Comparison of ENCODE assay signal across 20 cellular contexts in genomic region chr2:143702931-143703330, GRCh38.
"Had no signal": no experiment of that assay in that cellular context is flagged by ENCODE, and none has a peak within 500 bp of the region (broad histone marks: within the 10 kb centered on the region; RNA-seq: fewer than 3 reads in every experiment).

No MANE protein-coding gene starts in this region.

- DNase-seq: activated B cell treated with CpG ODN at 0.5 μM for 24 hours; activated CD4-positive, alpha-beta memory T cell treated with anti-CD3 and anti-CD28 coated beads for 36 hours; activated CD4-positive, alpha-beta T cell treated with anti-CD3 and anti-CD28 coated beads, Interleukin-2, amount 10 ng/mL, durations not matched to agents 7 days and 5 days; activated CD8-positive, alpha-beta memory T cell treated with anti-CD3 and anti-CD28 coated beads, Interleukin-2, amount 50 U/mL, for 4 hours; activated effector memory CD4-positive, alpha-beta T cell treated with anti-CD3 and anti-CD28 coated beads, Interleukin-2, amount 50 U/mL, for 16 hours; activated naive CD4-positive, alpha-beta T cell treated with Interleukin-2 at 50 U/mL for 16 hours; adrenal gland; anterior cingulate cortex; Karpas-422; MM.1S; NCI-H1105; NCI-H1436 treated with DMSO at 0.1 percent for 48 hours; NCI-H187; NCI-H2081; NCI-H524; SIG-M5; T-helper 2 cell; T1000 had no signal

- H3K4me1 Mint-ChIP-seq: activated B cell treated with CpG ODN at 0.5 μM for 24 hours had no signal

- H3K4me3 Mint-ChIP-seq: activated B cell treated with CpG ODN at 0.5 μM for 24 hours; activated CD4-positive, alpha-beta memory T cell treated with anti-CD3 and anti-CD28 coated beads for 36 hours; activated CD4-positive, alpha-beta T cell treated with anti-CD3 and anti-CD28 coated beads, Interleukin-2, amount 10 ng/mL, durations not matched to agents 7 days and 5 days; activated T-helper 1 cell treated with anti-CD3 and anti-CD28 coated beads, Interleukin-12 subunit alpha, Interleukin-12 subunit beta, Interleukin-2, Interleukin-4 antibody, amounts not matched to agents 30 ng/mL and 10 ng/mL and 1 ng/mL, durations not matched to agents 14 hours and 24 hours and 36 hours had no signal

- H3K27me3 Mint-ChIP-seq: activated B cell treated with CpG ODN at 0.5 μM for 24 hours; activated CD4-positive, alpha-beta memory T cell treated with anti-CD3 and anti-CD28 coated beads for 36 hours; activated CD4-positive, alpha-beta T cell treated with anti-CD3 and anti-CD28 coated beads, Interleukin-2, amount 10 ng/mL, durations not matched to agents 7 days and 5 days had no signal

- H3K27ac Mint-ChIP-seq: activated B cell treated with CpG ODN at 0.5 μM for 24 hours; activated CD4-positive, alpha-beta memory T cell treated with anti-CD3 and anti-CD28 coated beads for 36 hours; activated CD4-positive, alpha-beta T cell treated with anti-CD3 and anti-CD28 coated beads, Interleukin-2, amount 10 ng/mL, durations not matched to agents 7 days and 5 days; activated naive CD4-positive, alpha-beta T cell treated with anti-CD3 and anti-CD28 coated beads, Interleukin-2, amount 50 U/mL, for 72 hours; activated T-helper 1 cell treated with anti-CD3 and anti-CD28 coated beads, Interleukin-12 subunit alpha, Interleukin-12 subunit beta, Interleukin-2, Interleukin-4 antibody, amounts not matched to agents 30 ng/mL and 10 ng/mL and 1 ng/mL, durations not matched to agents 14 hours and 24 hours and 36 hours had no signal

- ATAC-seq: activated naive CD4-positive, alpha-beta T cell treated with anti-CD3 and anti-CD28 coated beads, Interleukin-2, amount 50 U/mL, for 72 hours had no signal

- H3K9me3 Mint-ChIP-seq: activated B cell treated with CpG ODN at 0.5 μM for 24 hours; activated CD4-positive, alpha-beta memory T cell treated with anti-CD3 and anti-CD28 coated beads for 36 hours had no signal
